ENCODE assay signal across 11 cellular contexts in genomic region chr6:52423971-52424381, GRCh38. TPM values are rescaled to one million over a fixed set of nuclear protein-coding genes. Genes with fewer than 3 reads are reported as not detected.
A peak's percentile ranks its signal among the peaks of the same experiment; 100 is the strongest.
DNase-seq lines count a peak whose midpoint lies in the region; TF ChIP-seq lines count a peak whose summit lies in the region.
"Had no signal": no experiment of that assay in that cellular context is flagged by ENCODE, and none has a peak within 500 bp of the region (broad histone marks: within the 10 kb centered on the region; RNA-seq: fewer than 3 reads in every experiment).

No MANE protein-coding gene starts in this region.

- no peak for TF ChIP-seq EP300 in stomach (IDR thresholded peaks at IDR 0.05)

- H3K4me3 ChIP-seq in adipocyte (ENCODE audit: low read length) (peak overlapping the region; percentile 47), stomach (no peak overlapping the region)

- H3K36me3 ChIP-seq in adipocyte (ENCODE audit: control insufficient read depth, insufficient read depth, low read length, severe bottlenecking), result no peaks in the 10 kb centered on the region
- peaks cover 0 to 14% (median 5%) of the 10 kb centered on the region in 4 donors for H3K36me3 ChIP-seq in stomach

- DNase-seq in HCEC 1CT, result peak; percentile 88
- peak; percentile 90 for DNase-seq in adipocyte (ENCODE audit: low read depth)
- DNase-seq in glomerular visceral epithelial cell (ENCODE audit: extremely low spot score), result peak; percentile 86
- DNase-seq in stomach, result no peak
- DNase-seq in activated T-cell treated with anti-CD3 and anti-CD28 coated beads for 4 hours, result no peak
- DNase-seq in HuH-7 (ENCODE audit: low spot score), result no peak
- no peak for DNase-seq in amygdala (lab: John Stamatoyannopoulos, UW)
- no peak for DNase-seq in KG1 (lab: John Stamatoyannopoulos, UW)
- DNase-seq: effector CD8-positive, alpha-beta T cell; GOT3; nephron progenitor cell had no signal

- peak overlapping the region; percentile 62 for H3K9ac ChIP-seq in adipocyte (ENCODE audit: low read length)

- no peak for TF ChIP-seq CTCF in stomach (IDR thresholded peaks at IDR 0.05)

- H3K9me3 ChIP-seq in adipocyte (ENCODE audit: control insufficient read depth, low read length), result no peaks in the 10 kb centered on the region
- no peaks in the 10 kb centered on the region for H3K9me3 ChIP-seq in stomach

- intact Hi-C loops in stomach (cut with DNase I; ENCODE audit: low total_unique reads), result loop anchor here (10.0 kb wide), 1 partner anchor 71 kb away; no protein-coding TSS in a partner anchor

- H3K4me1 ChIP-seq in adipocyte (ENCODE audit: control insufficient read depth, insufficient read depth, low read length), result peaks cover 48% of the 10 kb centered on the region
- peaks cover 0 to 20% (median 15%) of the 10 kb centered on the region in 4 donors for H3K4me1 ChIP-seq in stomach

- H3K27me3 ChIP-seq in adipocyte (replicated peaks; ENCODE audit: control insufficient read depth, insufficient read depth, low read length), result no peaks in the 10 kb centered on the region
- no peaks in the 10 kb centered on the region for H3K27me3 ChIP-seq in stomach

- 80 to 91% (median 84%) methylated on average over 8 of the region's 8 CpGs for WGBS in stomach, 5 donors

- no peak for TF ChIP-seq POLR2A in stomach (IDR thresholded peaks at IDR 0.05)

- H3K27ac ChIP-seq in stomach, result peak overlapping the region in 4 of 5 donors; percentile 7 to 51 (median 38)

RNA-seq across cellular contexts. Expression of gene EFHC1, which starts 3.8 kb away (rescaled TPM):
- total RNA-seq in stomach, result 10 to 100 TPM in 4 of 5 donors, 1 to 10 TPM in 1; 9.3 to 54.3 (median 50.4) TPM
- 10 to 100 TPM in 1 of 3 donors, 1 to 10 TPM in 2; 7.2 to 28.1 (median 7.8) TPM for polyA plus RNA-seq in stomach

Comparison
In these comparisons a context has a peak if more than half of its experiments do, and no peak if none do; other contexts are left out.
1. DNase-seq: peak in HCEC 1CT (single experiment), adipocyte (single experiment) and glomerular visceral epithelial cell (single experiment); none in stomach (single experiment), activated T-cell treated with anti-CD3 and anti-CD28 coated beads for 4 hours (single experiment), HuH-7 (single experiment), amygdala (0 of 56) and KG1 (single experiment).